Comparison of ENCODE assay signal across 21 cellular contexts in genomic region chr5:102018690-102019089, GRCh38.
"Had no signal": no experiment of that assay in that cellular context is flagged by ENCODE, and none has a peak within 500 bp of the region (broad histone marks: within the 10 kb centered on the region; RNA-seq: fewer than 3 reads in every experiment).

No MANE protein-coding gene starts in this region.

- H3K9ac ChIP-seq: parathyroid adenoma had no signal

- ATAC-seq: activated CD8-positive, alpha-beta memory T cell treated with anti-CD3 and anti-CD28 coated beads, Interleukin-2, amount 10 ng/mL, durations not matched to agents 7 days and 5 days; left cardiac atrium; naive thymus-derived CD8-positive, alpha-beta T cell; sciatic nerve; stimulated activated effector memory CD8-positive, alpha-beta T cell treated with anti-CD3 and anti-CD28 coated beads, Interleukin-12 subunit alpha, Interleukin-12 subunit beta, amount 100 ng/mL, for 72 hours had no signal

- H3K4me3 ChIP-seq: dorsolateral prefrontal cortex, smooth muscle cell, stomach had no signal

- H3K4me1 Mint-ChIP-seq: activated CD4-positive, alpha-beta memory T cell treated with anti-CD3 and anti-CD28 coated beads, Interleukin-2, amount 10 ng/mL, durations not matched to agents 7 days and 5 days; activated CD8-positive, alpha-beta memory T cell treated with anti-CD3 and anti-CD28 coated beads, Interleukin-2, amount 10 ng/mL, durations not matched to agents 7 days and 5 days; brain; naive thymus-derived CD8-positive, alpha-beta T cell; stimulated activated effector memory CD8-positive, alpha-beta T cell treated with anti-CD3 and anti-CD28 coated beads, Interleukin-12 subunit alpha, Interleukin-12 subunit beta, amount 100 ng/mL, for 72 hours had no signal

- DNase-seq: activated CD4-positive, alpha-beta memory T cell treated with anti-CD3 and anti-CD28 coated beads, Interleukin-2, amount 10 ng/mL, durations not matched to agents 7 days and 5 days; activated CD4-positive, alpha-beta T cell treated with anti-CD3 and anti-CD28 coated beads for 48 hours; activated CD4-positive, CD25-positive, alpha-beta regulatory T cell; activated CD8-positive, alpha-beta memory T cell treated with anti-CD3 and anti-CD28 coated beads, Interleukin-2, amount 10 ng/mL, durations not matched to agents 7 days and 5 days; activated naive CD4-positive, alpha-beta T cell treated with Interleukin-2 at 50 U/mL for 16 hours; caudate nucleus; head of caudate nucleus; left cardiac atrium; naive thymus-derived CD8-positive, alpha-beta T cell; stimulated activated CD4-positive, alpha-beta T cell treated with anti-CD3 and anti-CD28 coated beads, Interleukin-4, amount 100 ng/mL, for 24 hours; stomach; trophoblast cell had no signal

- H3K27ac ChIP-seq: dorsolateral prefrontal cortex, parathyroid adenoma, stomach had no signal

- H3K9me3 Mint-ChIP-seq: activated T-helper 2 cell treated with anti-CD3 and anti-CD28 coated beads, Interferon-gamma antibody, Interleukin-2, Interleukin-4, amounts not matched to agents 10 μg/mL and 5 μg/mL and 100 μg/mL, durations not matched to agents 14 hours and 24 hours and 36 hours had no signal

- H3K4me1 ChIP-seq: parathyroid adenoma, stomach had no signal

- H3K4me3 Mint-ChIP-seq: activated CD4-positive, alpha-beta memory T cell treated with anti-CD3 and anti-CD28 coated beads, Interleukin-2, amount 10 ng/mL, durations not matched to agents 7 days and 5 days; activated CD8-positive, alpha-beta memory T cell treated with anti-CD3 and anti-CD28 coated beads, Interleukin-2, amount 10 ng/mL, durations not matched to agents 7 days and 5 days; brain; naive thymus-derived CD8-positive, alpha-beta T cell; stimulated activated effector memory CD8-positive, alpha-beta T cell treated with anti-CD3 and anti-CD28 coated beads, Interleukin-12 subunit alpha, Interleukin-12 subunit beta, amount 100 ng/mL, for 72 hours had no signal

- H3K9me3 ChIP-seq: stomach had no signal

- H3K27me3 Mint-ChIP-seq: activated CD4-positive, alpha-beta memory T cell treated with anti-CD3 and anti-CD28 coated beads, Interleukin-2, amount 10 ng/mL, durations not matched to agents 7 days and 5 days; activated CD8-positive, alpha-beta memory T cell treated with anti-CD3 and anti-CD28 coated beads, Interleukin-2, amount 10 ng/mL, durations not matched to agents 7 days and 5 days; brain had no signal

- H3K27ac Mint-ChIP-seq: activated CD4-positive, alpha-beta memory T cell treated with anti-CD3 and anti-CD28 coated beads, Interleukin-2, amount 10 ng/mL, durations not matched to agents 7 days and 5 days; activated CD8-positive, alpha-beta memory T cell treated with anti-CD3 and anti-CD28 coated beads, Interleukin-2, amount 10 ng/mL, durations not matched to agents 7 days and 5 days; activated T-helper 2 cell treated with anti-CD3 and anti-CD28 coated beads, Interferon-gamma antibody, Interleukin-2, Interleukin-4, amounts not matched to agents 10 μg/mL and 5 μg/mL and 100 μg/mL, durations not matched to agents 14 hours and 24 hours and 36 hours; brain; naive thymus-derived CD8-positive, alpha-beta T cell; stimulated activated effector memory CD8-positive, alpha-beta T cell treated with anti-CD3 and anti-CD28 coated beads, Interleukin-12 subunit alpha, Interleukin-12 subunit beta, amount 100 ng/mL, for 72 hours had no signal

- H3K36me3 ChIP-seq: stomach had no signal

- FAIRE-seq: colon, frontal cortex had no signal

- H3K36me3 Mint-ChIP-seq: activated CD8-positive, alpha-beta memory T cell treated with anti-CD3 and anti-CD28 coated beads, Interleukin-2, amount 10 ng/mL, durations not matched to agents 7 days and 5 days; brain; naive thymus-derived CD8-positive, alpha-beta T cell; stimulated activated effector memory CD8-positive, alpha-beta T cell treated with anti-CD3 and anti-CD28 coated beads, Interleukin-12 subunit alpha, Interleukin-12 subunit beta, amount 100 ng/mL, for 72 hours had no signal

- H3K27me3 ChIP-seq: dorsolateral prefrontal cortex, stomach had no signal
